ENCODE assay signal across 28 cellular contexts in the genomic region with DNA sequence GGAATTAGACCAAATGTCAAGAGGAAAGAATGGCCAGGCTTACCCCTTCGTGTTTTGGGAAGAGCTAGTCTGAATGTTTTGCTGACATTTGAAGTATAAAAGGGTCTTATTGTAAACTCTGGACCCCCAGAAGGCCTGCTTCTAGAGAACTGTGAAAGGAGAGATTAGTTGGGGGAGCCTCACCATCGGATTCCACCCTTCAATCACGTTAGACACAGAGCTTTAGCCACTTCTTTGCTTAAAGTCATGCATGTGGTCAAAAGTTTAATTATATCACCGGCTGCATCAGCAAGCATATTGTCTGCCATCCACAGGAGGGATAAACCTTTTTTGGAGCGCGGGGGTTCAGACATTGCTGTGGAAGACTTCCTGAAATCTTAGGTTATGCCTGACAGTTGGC.
DNase-seq lines count a peak whose midpoint lies in the region; ATAC-seq, FAIRE-seq and TF ChIP-seq lines count a peak whose summit lies in the region.
"Had no signal": no experiment of that assay in that cellular context is flagged by ENCODE, and none has a peak within 500 bp of the region (broad histone marks: within the 10 kb centered on the region; RNA-seq: fewer than 3 reads in every experiment).

No MANE protein-coding gene starts in this region.

- H2AK5ac ChIP-seq in mesendoderm (ENCODE audit: low read length): no peak overlapping the region

- no peak overlapping the region for H2BK120ac ChIP-seq in mesendoderm (ENCODE audit: low read depth, low read length)

- BruUV-seq in OCI-LY7 (replicated peaks; lab: Mats Ljungman, UMichigan): no TSS peak

- TF ChIP-seq POLR2A in breast epithelium (IDR thresholded peaks at IDR 0.05): no peak

- CTCF ChIA-PET in AG04450 (lab: Charles Lee): no interaction called here
- CTCF ChIA-PET in OCI-LY7 (lab: Charles Lee; ENCODE audit: unreplicated experiment): no interaction called here

- H3K4me2 ChIP-seq in OCI-LY7 (ENCODE audit: low read length) (no peak overlapping the region), mesendoderm (ENCODE audit: low read length) (no peak overlapping the region)
- H3K4me2 ChIP-seq: SK-N-SH had no signal

- no peak for ATAC-seq in left cardiac atrium
- ATAC-seq: CD8-positive, alpha-beta T cell; K562; natural killer cell; stimulated activated effector memory CD8-positive, alpha-beta T cell treated with anti-CD3 and anti-CD28 coated beads, Interleukin-12 subunit alpha, Interleukin-12 subunit beta, amount 100 ng/mL, for 72 hours had no signal

- H4K20me1 ChIP-seq in OCI-LY7 (ENCODE audit: insufficient read depth, low read length): no peaks in the 10 kb centered on the region

- peak overlapping the region; percentile 61 for H2AFZ ChIP-seq in OCI-LY7 (ENCODE audit: low read length)

- H3K79me1 ChIP-seq in mesendoderm (ENCODE audit: low read length): peaks cover 6% of the 10 kb centered on the region

- FAIRE-seq in D721Med (lab: Jason Lieb, UNC): no peak
- FAIRE-seq: K562, kidney had no signal

- no peak overlapping the region for H3K23ac ChIP-seq in mesendoderm (ENCODE audit: low read length)

- DNase-seq in AG04450 (ENCODE audit: low read depth, low spot score) (no peak), OCI-LY7 (ENCODE audit: low spot score) (no peak), breast epithelium (ENCODE audit: low spot score in 2 of 2) (no peak), mesendoderm (no peak), left cardiac atrium (no peak), amygdala (lab: John Stamatoyannopoulos, UW) (no peak), D721Med (ENCODE audit: insufficient read length, low spot score) (no peak)
- no peak for DNase-seq in activated CD4-positive, alpha-beta T cell treated with anti-CD3 and anti-CD28 coated beads, Interleukin-2, amount 50 U/mL, for 4 hours
- DNase-seq: activated CD4-positive, alpha-beta T cell treated with anti-CD3 and anti-CD28 coated beads, Interleukin-2, amount 50 U/mL, for 1 hour; activated CD4-positive, CD25-positive, alpha-beta regulatory T cell; activated gamma-delta T cell; activated naive CD8-positive, alpha-beta T cell treated with anti-CD3 and anti-CD28 coated beads for 36 hours; activated T-cell treated with anti-CD3 and anti-CD28 coated beads, Interleukin-2, amount 50 U/mL, for 24 hours; CD8-positive, alpha-beta T cell; colonic mucosa; effector memory CD4-positive, alpha-beta T cell; head of caudate nucleus; HFFc6; kidney; natural killer cell; NCI-H1092 treated with DMSO at 0.1 percent for 48 hours; NCI-H187; SK-N-SH; upper lobe of left lung had no signal

- POLR2A ChIA-PET in AG04450 (lab: Yijun Ruan, JAX) (no interaction called here), OCI-LY7 (lab: Charles Lee) (interaction anchor here (0.7 to 1.2 kb wide), 5 partner anchors 9 to 74 kb away, joined by 3 to 4 read pairs (median 3); no protein-coding TSS in a partner anchor)

- H3K9ac ChIP-seq in mesendoderm (ENCODE audit: low read length): no peak overlapping the region
- H3K9ac ChIP-seq: SK-N-SH had no signal

- H3K9me2 ChIP-seq in OCI-LY7 (ENCODE audit: insufficient read depth, low read length): no peaks in the 10 kb centered on the region
- H3K9me2 ChIP-seq: SK-N-SH had no signal

- H3K4me1 ChIP-seq in OCI-LY7 (ENCODE audit: insufficient read depth, low read length, poor library complexity, severe bottlenecking): peaks cover 12% of the 10 kb centered on the region
- H3K4me1 ChIP-seq in breast epithelium: no peaks in the 10 kb centered on the region
- H3K4me1 ChIP-seq in mesendoderm (ENCODE audit: control insufficient read depth, low read depth, low read length): peaks cover 21% of the 10 kb centered on the region
- H3K4me1 ChIP-seq: colonic mucosa had no signal

- H4K8ac ChIP-seq in mesendoderm (ENCODE audit: low read depth, low read length): no peak overlapping the region

- H3K27ac ChIP-seq in AG04450 (ENCODE audit: low read depth, low read length) (peak overlapping the region; percentile 34), OCI-LY7 (ENCODE audit: low read depth, low read length, poor library complexity, severe bottlenecking) (no peak overlapping the region), breast epithelium (peak overlapping the region; percentile 40 to 43), mesendoderm (ENCODE audit: low read depth, low read length) (no peak overlapping the region)
- H3K27ac ChIP-seq: ascending aorta, cardiac muscle cell, colonic mucosa, upper lobe of left lung had no signal

- TF ChIP-seq CTCF in AG04450 (IDR thresholded peaks at IDR 0.05; ENCODE audit: low read depth, low read length): no peak
- TF ChIP-seq CTCF in OCI-LY7 (conservative IDR thresholded peaks at IDR 0.05; ENCODE audit: low read length): no peak
- no peak for TF ChIP-seq CTCF in breast epithelium (IDR thresholded peaks at IDR 0.05)
- no peak for TF ChIP-seq CTCF in D721Med (IDR thresholded peaks at IDR 0.05; ENCODE audit: insufficient read depth, missing control alignments)

- WGBS in mesendoderm (ENCODE audit: extremely low coverage, insufficient coverage, low lambda C conversion rate): no CpG with 5 or more reads among the region's 6 CpGs

- H3K79me2 ChIP-seq in OCI-LY7 (ENCODE audit: insufficient read depth, low read depth, low read length) (no peaks in the 10 kb centered on the region), mesendoderm (ENCODE audit: control insufficient read depth, insufficient read depth, low read length) (peaks cover 16% of the 10 kb centered on the region)

- H3K4me3 ChIP-seq in AG04450 (ENCODE audit: low read depth, low read length) (no peak overlapping the region), OCI-LY7 (ENCODE audit: low read depth, low read length, poor library complexity, severe bottlenecking) (no peak overlapping the region), breast epithelium (no peak overlapping the region), mesendoderm (ENCODE audit: low read length) (no peak overlapping the region)
- H3K4me3 ChIP-seq: ascending aorta, cardiac muscle cell, colonic mucosa, K562, upper lobe of left lung had no signal

- no peak overlapping the region for H4K5ac ChIP-seq in mesendoderm (ENCODE audit: low read length)

- H3K9me3 ChIP-seq in AG04450 (ENCODE audit: control insufficient read depth, insufficient read depth, low read length) (no peaks in the 10 kb centered on the region), OCI-LY7 (ENCODE audit: low read length) (no peaks in the 10 kb centered on the region), breast epithelium (no peaks in the 10 kb centered on the region)
- H3K9me3 ChIP-seq: ascending aorta, colonic mucosa, SK-N-SH, upper lobe of left lung had no signal

- intact Hi-C loops in OCI-LY7 (cut with micrococcal nuclease; ENCODE audit: unreplicated experiment) (no loop called here), breast epithelium (cut with DNase I; ENCODE audit: low total_unique reads) (no loop called here), left cardiac atrium (cut with DNase I) (loop anchor here in 1 of 2 donors (10.0 kb wide), 1 partner anchor 193 kb away; no protein-coding TSS in a partner anchor)

- H2BK5ac ChIP-seq in mesendoderm (ENCODE audit: low read length): no peak overlapping the region

- H3K18ac ChIP-seq in mesendoderm (ENCODE audit: low read length): peak overlapping the region; percentile 75

- no peak overlapping the region for H3K4ac ChIP-seq in mesendoderm (ENCODE audit: low read depth, low read length)

- H3K36me3 ChIP-seq in OCI-LY7 (ENCODE audit: insufficient read depth, low read length): no peaks in the 10 kb centered on the region
- H3K36me3 ChIP-seq in breast epithelium: no peaks in the 10 kb centered on the region
- H3K36me3 ChIP-seq in mesendoderm (ENCODE audit: control insufficient read depth, insufficient read depth, low read length): no peaks in the 10 kb centered on the region
- H3K36me3 ChIP-seq: ascending aorta, cardiac muscle cell, colonic mucosa, upper lobe of left lung had no signal

- H3K27me3 ChIP-seq in AG04450 (ENCODE audit: control insufficient read depth, insufficient read depth, low read length): no peaks in the 10 kb centered on the region
- no peaks in the 10 kb centered on the region for H3K27me3 ChIP-seq in breast epithelium
- H3K27me3 ChIP-seq in mesendoderm (ENCODE audit: insufficient read depth, low read length, poor library complexity): no peaks in the 10 kb centered on the region
- H3K27me3 ChIP-seq: ascending aorta, cardiac muscle cell, colonic mucosa, upper lobe of left lung had no signal

- H2BK15ac ChIP-seq in mesendoderm (replicated peaks; ENCODE audit: low read depth): no peak overlapping the region

- H3K56ac ChIP-seq in mesendoderm (ENCODE audit: low read length): no peak overlapping the region

Comparison
In these comparisons a context has a peak if more than half of its experiments do, and no peak if none do; other contexts are left out.
1. H3K27ac ChIP-seq: peak in AG04450 (single experiment) and breast epithelium (2 of 2); none in OCI-LY7 (single experiment) and mesendoderm (single experiment).